ENCODE assay signal across 8 cellular contexts in genomic region chr12:27709932-27710591, GRCh38. TPM values are rescaled to one million over a fixed set of nuclear protein-coding genes. Genes with fewer than 3 reads are reported as not detected.
DNase-seq lines count a peak whose midpoint lies in the region; ATAC-seq and TF ChIP-seq lines count a peak whose summit lies in the region.

No MANE protein-coding gene starts in this region.

- peaks cover 32% of the 10 kb centered on the region for H3K79me2 ChIP-seq in KMS-11 (ENCODE audit: insufficient read depth, low read depth)

- H3K4me1 ChIP-seq in KMS-11 (ENCODE audit: low read depth, poor library complexity, severe bottlenecking): peaks cover 20% of the 10 kb centered on the region
- H3K4me1 ChIP-seq in ovary (ENCODE audit: insufficient read depth): peaks cover 2% of the 10 kb centered on the region

- no peaks in the 10 kb centered on the region for H3K36me3 ChIP-seq in KMS-11 (ENCODE audit: insufficient read depth)
- no peaks in the 10 kb centered on the region for H3K36me3 ChIP-seq in ovary

- peaks cover 4% of the 10 kb centered on the region for H3K36me3 Mint-ChIP-seq in activated CD4-positive, alpha-beta memory T cell treated with anti-CD3 and anti-CD28 coated beads for 36 hours

- peak overlapping the region; percentile 81 for H3K4me2 ChIP-seq in KMS-11

- POLR2A ChIA-PET in activated CD4-positive, alpha-beta memory T cell treated with anti-CD3 and anti-CD28 coated beads for 36 hours (lab: Charles Lee): no interaction called here

- H3K27me3 Mint-ChIP-seq in activated CD4-positive, alpha-beta memory T cell treated with anti-CD3 and anti-CD28 coated beads for 36 hours: peaks cover 3% of the 10 kb centered on the region

- H3K27me3 ChIP-seq in KMS-11 (ENCODE audit: insufficient read depth, low read depth): no peaks in the 10 kb centered on the region
- H3K27me3 ChIP-seq in ovary: no peaks in the 10 kb centered on the region

- TF ChIP-seq POLR2A in ovary (IDR thresholded peaks at IDR 0.05): no peak

- intact Hi-C loops in activated CD4-positive, alpha-beta memory T cell treated with anti-CD3 and anti-CD28 coated beads for 36 hours (cut with micrococcal nuclease): loop anchor here (1.0 to 5.0 kb wide), 6 partner anchors 72 to 481 kb away; partner anchors contain the start of genes CCDC91, KLHL42, MANSC4 and PPFIBP1
- intact Hi-C loops in ovary (cut with DNase I): no loop called here

- H3K27ac ChIP-seq in KMS-11 (peak overlapping the region; percentile 84; the same call in 1 of the 2 replicates), ovary (peak overlapping the region in 1 of 2 donors; percentile 60)

- H4K20me1 ChIP-seq in KMS-11 (ENCODE audit: insufficient read depth): no peaks in the 10 kb centered on the region

- H3K9ac ChIP-seq in KMS-11: peak overlapping the region; percentile 83

- H3K4me1 Mint-ChIP-seq in activated CD4-positive, alpha-beta memory T cell treated with anti-CD3 and anti-CD28 coated beads for 36 hours (ENCODE audit: low read depth): peaks cover 17% of the 10 kb centered on the region

- CTCF ChIA-PET in activated CD4-positive, alpha-beta memory T cell treated with anti-CD3 and anti-CD28 coated beads for 36 hours (lab: Charles Lee): interaction anchor here (0.6 to 2.8 kb wide), 4 partner anchors 58 to 474 kb away, joined by 3 to 9 read pairs (median 4); no protein-coding TSS in a partner anchor

- peak overlapping the region; percentile 81 for H3K4me3 ChIP-seq in GM12875 (ENCODE audit: low read depth, low read length)
- H3K4me3 ChIP-seq in KMS-11 (IDR thresholded peaks at IDR 0.05; ENCODE audit: insufficient read depth, low read depth, low read length): no peak overlapping the region
- peak overlapping the region; percentile 66 for H3K4me3 ChIP-seq in ovary

- 1 to 17% (median 12%) methylated on average over 24 of the region's 24 CpGs for WGBS in ovary, 3 donors

- in situ Hi-C loops in KBM-7 (cut with MboI; ENCODE audit: low pct_unique_long_range_greater_than_20kb, low sequenced_read_pairs): no loop called here

- TF ChIP-seq CTCF in GM12875 (IDR thresholded peaks at IDR 0.05; ENCODE audit: borderline replicate concordance, insufficient read depth, low read depth, low read length): no peak
- TF ChIP-seq CTCF in KMS-11 (conservative IDR thresholded peaks at IDR 0.05; ENCODE audit: low read depth, low read length): no peak
- TF ChIP-seq CTCF in ovary (IDR thresholded peaks at IDR 0.05): no peak

- peak; percentile 40 for ATAC-seq in GM21825 (IDR thresholded peaks at IDR 0.05; ENCODE audit: unreplicated experiment)

- DNase-seq in activated CD4-positive, alpha-beta memory T cell treated with anti-CD3 and anti-CD28 coated beads for 36 hours: no peak
- peak; percentile 3 for DNase-seq in germinal center (ENCODE audit: low spot score)
- DNase-seq in ovary: peak in 1 of 5 donors; percentile 39
- DNase-seq in KBM-7: no peak
- DNase-seq in nucleus accumbens (lab: John Stamatoyannopoulos, UW): no peak

- peak overlapping the region; percentile 90 for H2AFZ ChIP-seq in KMS-11 (ENCODE audit: low read depth)

- peak overlapping the region; percentile 90 for H3K27ac Mint-ChIP-seq in activated CD4-positive, alpha-beta memory T cell treated with anti-CD3 and anti-CD28 coated beads for 36 hours

- H3K4me3 Mint-ChIP-seq in activated CD4-positive, alpha-beta memory T cell treated with anti-CD3 and anti-CD28 coated beads for 36 hours: peak overlapping the region; percentile 93

- no peak for TF ChIP-seq EP300 in ovary (IDR thresholded peaks at IDR 0.05)

- no peaks in the 10 kb centered on the region for H3K9me3 Mint-ChIP-seq in activated CD4-positive, alpha-beta memory T cell treated with anti-CD3 and anti-CD28 coated beads for 36 hours

- no peaks in the 10 kb centered on the region for H3K9me3 ChIP-seq in ovary

RNA-seq across cellular contexts. Expression of gene MRPS35, which starts 0.6 kb away (rescaled TPM):
- 10 to 100 TPM; 49.2 to 50.2 TPM for total RNA-seq in activated CD4-positive, alpha-beta memory T cell treated with anti-CD3 and anti-CD28 coated beads for 36 hours
- 10 to 100 TPM; 27.9 to 44.4 (median 35.5) TPM for total RNA-seq in ovary
- 10 to 100 TPM; 23.3 to 43.4 TPM for polyA plus RNA-seq in ovary

RNA-seq across cellular contexts. Expression of gene REP15, which starts 13.8 kb away (rescaled TPM):
- total RNA-seq in activated CD4-positive, alpha-beta memory T cell treated with anti-CD3 and anti-CD28 coated beads for 36 hours: under 1 TPM in 1 of 2 experiments, not detected in 1; 0.22 TPM
- 1 to 10 TPM in 6 of 7 donors, under 1 TPM in 1; 0.57 to 3.5 (median 2.1) TPM for total RNA-seq in ovary
- 1 to 10 TPM; 2.5 to 3.1 TPM for polyA plus RNA-seq in ovary
